Comparison of ENCODE assay signal across 2 cellular contexts in the genomic region with DNA sequence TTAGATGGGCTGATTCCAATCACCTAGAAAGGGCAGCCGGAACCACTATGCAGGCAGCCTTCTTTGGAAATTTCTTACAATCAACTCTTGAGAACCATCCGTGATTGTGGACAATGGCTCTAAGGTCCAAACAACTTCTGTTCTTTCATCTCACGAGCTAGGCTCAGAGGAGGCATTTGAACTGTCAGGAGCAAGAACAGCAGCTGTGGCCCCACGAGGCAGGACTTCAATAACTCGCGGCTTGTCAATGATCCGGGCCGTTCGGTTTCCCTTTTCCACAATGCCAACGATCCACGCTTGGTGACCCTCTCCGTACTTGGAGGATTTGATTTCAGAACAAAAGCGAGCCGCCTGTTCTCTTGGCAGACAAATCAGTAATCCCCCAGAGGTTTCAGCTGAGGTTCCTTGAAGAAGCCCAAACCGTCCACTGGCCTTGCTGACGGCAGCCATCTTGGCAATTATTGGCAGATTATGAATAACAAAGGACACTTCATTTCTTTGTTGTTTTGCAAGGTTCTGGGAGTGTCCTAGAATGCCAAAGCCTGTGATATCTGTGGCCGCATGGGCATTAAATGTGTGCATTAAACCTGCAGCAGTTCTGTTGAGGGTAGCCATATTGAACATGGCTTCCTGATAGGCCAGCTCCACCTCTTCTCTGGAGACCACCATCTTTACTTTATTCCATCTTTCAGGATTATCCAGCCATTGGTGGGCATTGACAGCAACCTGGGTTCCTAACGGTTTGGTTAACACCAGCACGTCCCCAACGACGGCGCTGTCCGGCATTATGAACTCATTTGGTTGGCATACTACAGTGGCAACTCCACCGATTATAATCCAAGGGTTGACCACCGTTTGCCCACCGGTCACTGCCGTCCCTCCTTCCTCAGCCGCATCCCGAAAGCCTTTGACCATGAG.
A peak's percentile ranks its signal among the peaks of the same experiment; 100 is the strongest.
TF ChIP-seq lines count a peak whose summit lies in the region.

No MANE protein-coding gene starts in this region.

TF ChIP-seq in SK-N-SH, 30 proteins besides CTCF, POLR2A, EP300 and RAD21 (continued from another document):
- TF ChIP-seq GATA2 (CRISPR knock-in tag; IDR thresholded peaks at IDR 0.05) (no peak), YY1 (IDR thresholded peaks at IDR 0.05; ENCODE audit: low read depth) (0 out of 2 replicates have a peak, but pooled peaks have one; percentile 53)

TF ChIP-seq in SK-N-SH treated with all-trans-retinoic acid at 6 μM for 48 hours, 23 proteins besides CTCF, POLR2A, EP300 and RAD21 (continued from another document):
- TF ChIP-seq ZFP30 (CRISPR knock-in tag; IDR thresholded peaks at IDR 0.05) (no peak), ZC3H10 (CRISPR knock-in tag; IDR thresholded peaks at IDR 0.05) (no peak), ZNF565 (CRISPR knock-in tag; conservative IDR thresholded peaks at IDR 0.05; ENCODE audit: low read depth) (no peak), BACH2 (CRISPR knock-in tag; IDR thresholded peaks at IDR 0.05; ENCODE audit: borderline replicate concordance) (no peak), ZFP3 (CRISPR knock-in tag; IDR thresholded peaks at IDR 0.05) (no peak), TOX (CRISPR knock-in tag; IDR thresholded peaks at IDR 0.05; ENCODE audit: borderline replicate concordance) (no peak), ISL1 (CRISPR knock-in tag; IDR thresholded peaks at IDR 0.05) (no peak), ESRRG (CRISPR knock-in tag; IDR thresholded peaks at IDR 0.05) (no peak), CSDC2 (CRISPR knock-in tag; IDR thresholded peaks at IDR 0.05) (no peak), ARNTL (CRISPR knock-in tag; IDR thresholded peaks at IDR 0.05; ENCODE audit: borderline replicate concordance, low read depth) (no peak), TCF4 (CRISPR knock-in tag; IDR thresholded peaks at IDR 0.05; ENCODE audit: borderline replicate concordance) (no peak), OSR1 (CRISPR knock-in tag; IDR thresholded peaks at IDR 0.05) (no peak), GLIS3 (CRISPR knock-in tag; IDR thresholded peaks at IDR 0.05) (no peak), PPARA (CRISPR knock-in tag; IDR thresholded peaks at IDR 0.05; ENCODE audit: borderline replicate concordance) (no peak), SNAI2 (CRISPR knock-in tag; IDR thresholded peaks at IDR 0.05) (no peak)
- TF ChIP-seq, protein P1, sequence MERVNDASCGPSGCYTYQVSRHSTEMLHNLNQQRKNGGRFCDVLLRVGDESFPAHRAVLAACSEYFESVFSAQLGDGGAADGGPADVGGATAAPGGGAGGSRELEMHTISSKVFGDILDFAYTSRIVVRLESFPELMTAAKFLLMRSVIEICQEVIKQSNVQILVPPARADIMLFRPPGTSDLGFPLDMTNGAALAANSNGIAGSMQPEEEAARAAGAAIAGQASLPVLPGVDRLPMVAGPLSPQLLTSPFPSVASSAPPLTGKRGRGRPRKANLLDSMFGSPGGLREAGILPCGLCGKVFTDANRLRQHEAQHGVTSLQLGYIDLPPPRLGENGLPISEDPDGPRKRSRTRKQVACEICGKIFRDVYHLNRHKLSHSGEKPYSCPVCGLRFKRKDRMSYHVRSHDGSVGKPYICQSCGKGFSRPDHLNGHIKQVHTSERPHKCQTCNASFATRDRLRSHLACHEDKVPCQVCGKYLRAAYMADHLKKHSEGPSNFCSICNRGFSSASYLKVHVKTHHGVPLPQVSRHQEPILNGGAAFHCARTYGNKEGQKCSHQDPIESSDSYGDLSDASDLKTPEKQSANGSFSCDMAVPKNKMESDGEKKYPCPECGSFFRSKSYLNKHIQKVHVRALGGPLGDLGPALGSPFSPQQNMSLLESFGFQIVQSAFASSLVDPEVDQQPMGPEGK (CRISPR knock-in tag; IDR thresholded peaks at IDR 0.05; ENCODE audit: borderline replicate concordance) = no peak
- TF ChIP-seq, protein P2, sequence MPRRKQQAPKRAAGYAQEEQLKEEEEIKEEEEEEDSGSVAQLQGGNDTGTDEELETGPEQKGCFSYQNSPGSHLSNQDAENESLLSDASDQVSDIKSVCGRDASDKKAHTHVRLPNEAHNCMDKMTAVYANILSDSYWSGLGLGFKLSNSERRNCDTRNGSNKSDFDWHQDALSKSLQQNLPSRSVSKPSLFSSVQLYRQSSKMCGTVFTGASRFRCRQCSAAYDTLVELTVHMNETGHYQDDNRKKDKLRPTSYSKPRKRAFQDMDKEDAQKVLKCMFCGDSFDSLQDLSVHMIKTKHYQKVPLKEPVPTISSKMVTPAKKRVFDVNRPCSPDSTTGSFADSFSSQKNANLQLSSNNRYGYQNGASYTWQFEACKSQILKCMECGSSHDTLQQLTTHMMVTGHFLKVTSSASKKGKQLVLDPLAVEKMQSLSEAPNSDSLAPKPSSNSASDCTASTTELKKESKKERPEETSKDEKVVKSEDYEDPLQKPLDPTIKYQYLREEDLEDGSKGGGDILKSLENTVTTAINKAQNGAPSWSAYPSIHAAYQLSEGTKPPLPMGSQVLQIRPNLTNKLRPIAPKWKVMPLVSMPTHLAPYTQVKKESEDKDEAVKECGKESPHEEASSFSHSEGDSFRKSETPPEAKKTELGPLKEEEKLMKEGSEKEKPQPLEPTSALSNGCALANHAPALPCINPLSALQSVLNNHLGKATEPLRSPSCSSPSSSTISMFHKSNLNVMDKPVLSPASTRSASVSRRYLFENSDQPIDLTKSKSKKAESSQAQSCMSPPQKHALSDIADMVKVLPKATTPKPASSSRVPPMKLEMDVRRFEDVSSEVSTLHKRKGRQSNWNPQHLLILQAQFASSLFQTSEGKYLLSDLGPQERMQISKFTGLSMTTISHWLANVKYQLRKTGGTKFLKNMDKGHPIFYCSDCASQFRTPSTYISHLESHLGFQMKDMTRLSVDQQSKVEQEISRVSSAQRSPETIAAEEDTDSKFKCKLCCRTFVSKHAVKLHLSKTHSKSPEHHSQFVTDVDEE (CRISPR knock-in tag; IDR thresholded peaks at IDR 0.05) = no peak
- TF ChIP-seq, protein P3, sequence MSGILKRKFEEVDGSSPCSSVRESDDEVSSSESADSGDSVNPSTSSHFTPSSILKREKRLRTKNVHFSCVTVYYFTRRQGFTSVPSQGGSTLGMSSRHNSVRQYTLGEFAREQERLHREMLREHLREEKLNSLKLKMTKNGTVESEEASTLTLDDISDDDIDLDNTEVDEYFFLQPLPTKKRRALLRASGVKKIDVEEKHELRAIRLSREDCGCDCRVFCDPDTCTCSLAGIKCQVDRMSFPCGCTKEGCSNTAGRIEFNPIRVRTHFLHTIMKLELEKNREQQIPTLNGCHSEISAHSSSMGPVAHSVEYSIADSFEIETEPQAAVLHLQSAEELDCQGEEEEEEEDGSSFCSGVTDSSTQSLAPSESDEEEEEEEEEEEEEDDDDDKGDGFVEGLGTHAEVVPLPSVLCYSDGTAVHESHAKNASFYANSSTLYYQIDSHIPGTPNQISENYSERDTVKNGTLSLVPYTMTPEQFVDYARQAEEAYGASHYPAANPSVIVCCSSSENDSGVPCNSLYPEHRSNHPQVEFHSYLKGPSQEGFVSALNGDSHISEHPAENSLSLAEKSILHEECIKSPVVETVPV (CRISPR knock-in tag; IDR thresholded peaks at IDR 0.05) = no peak
